ENCODE assay signal across 9 cellular contexts in the genomic region with DNA sequence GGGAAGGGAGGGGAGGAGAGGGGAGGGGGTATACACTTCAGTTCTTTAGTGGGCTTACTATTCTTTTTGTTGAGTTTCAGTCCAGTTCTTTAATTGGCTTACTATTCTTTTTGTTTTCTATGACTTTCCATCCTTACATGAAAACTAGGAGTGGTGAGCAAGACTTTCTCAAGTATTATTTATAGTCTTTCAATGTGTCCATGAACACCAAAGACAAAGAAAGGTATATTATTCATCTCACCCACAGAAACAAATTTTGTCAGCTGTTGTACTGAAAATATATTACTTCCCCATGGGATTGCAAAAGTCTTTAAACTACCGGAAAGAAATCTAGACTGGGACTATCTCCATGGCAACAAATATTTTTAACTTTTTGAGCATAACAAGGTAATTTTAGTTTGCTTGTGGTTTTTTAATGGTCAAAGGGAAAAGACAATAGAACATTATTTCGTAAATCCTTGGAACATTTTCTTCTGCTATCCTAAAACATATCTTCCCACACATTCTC. TPM values are rescaled to one million over a fixed set of nuclear protein-coding genes. Genes with fewer than 3 reads are reported as not detected.
A peak's percentile ranks its signal among the peaks of the same experiment; 100 is the strongest.
DNase-seq lines count a peak whose midpoint lies in the region; ATAC-seq, FAIRE-seq and TF ChIP-seq lines count a peak whose summit lies in the region.
"Had no signal": no experiment of that assay in that cellular context is flagged by ENCODE, and none has a peak within 500 bp of the region (broad histone marks: within the 10 kb centered on the region; RNA-seq: fewer than 3 reads in every experiment).

No MANE protein-coding gene starts in this region.

- FAIRE-seq in HTR-8/SVneo (lab: Jason Lieb, UNC): no peak

- H3K27ac ChIP-seq in right atrium auricular region: peak overlapping the region; percentile 25 to 40
- H3K27ac ChIP-seq in WERI-Rb-1: no peak overlapping the region

- peaks cover 0 to 14% of the 10 kb centered on the region in 2 donors for H3K4me1 ChIP-seq in right atrium auricular region

- H3K4me3 ChIP-seq in right atrium auricular region (no peak overlapping the region), WERI-Rb-1 (ENCODE audit: low read depth, low read length) (no peak overlapping the region)
- H3K4me3 ChIP-seq: skin epidermis had no signal

- ATAC-seq in HG03280 (IDR thresholded peaks at IDR 0.05; ENCODE audit: unreplicated experiment): no peak
- no peak for ATAC-seq in HG03354 (IDR thresholded peaks at IDR 0.05; ENCODE audit: poor library complexity, severe bottlenecking, unreplicated experiment)

- peaks cover 21% of the 10 kb centered on the region for H3K36me3 ChIP-seq in right atrium auricular region
- peaks cover 69% of the 10 kb centered on the region for H3K36me3 ChIP-seq in WERI-Rb-1

- H3K27me3 ChIP-seq in right atrium auricular region (no peaks in the 10 kb centered on the region), WERI-Rb-1 (ENCODE audit: insufficient read depth, low read depth, severe bottlenecking) (no peaks in the 10 kb centered on the region)

- H3K9me3 ChIP-seq in right atrium auricular region (no peaks in the 10 kb centered on the region), WERI-Rb-1 (ENCODE audit: severe bottlenecking) (no peaks in the 10 kb centered on the region)

- DNase-seq in HTR-8/SVneo (ENCODE audit: insufficient read length, low spot score) (peak; percentile 23), amniotic epithelial cell (ENCODE audit: low read depth) (peak; percentile 99), right atrium auricular region (ENCODE audit: low spot score) (no peak), superior temporal gyrus (ENCODE audit: extremely low spot score) (peak; percentile 65), T-helper 2 cell (no peak), WERI-Rb-1 (no peak)

- TF ChIP-seq CTCF in right atrium auricular region (IDR thresholded peaks at IDR 0.05): no peak
- TF ChIP-seq CTCF in WERI-Rb-1 (IDR thresholded peaks at IDR 0.05; ENCODE audit: low read depth, low read length): no peak

RNA-seq across cellular contexts. Expression of a gene that starts 17.6 kb away (rescaled TPM):
- total RNA-seq in right atrium auricular region: 10 to 100 TPM; 12.2 to 16.4 TPM

Comparison
In these comparisons a context has a peak if more than half of its experiments do, and no peak if none do; other contexts are left out.
1. DNase-seq: peak in HTR-8/SVneo (single experiment), amniotic epithelial cell (single experiment) and superior temporal gyrus (single experiment); none in right atrium auricular region (single experiment), T-helper 2 cell (0 of 5) and WERI-Rb-1 (single experiment).